ENCODE assay signal across 15 cellular contexts in genomic region chr7:111043533-111043932, GRCh38.
DNase-seq lines count a peak whose midpoint lies in the region; ATAC-seq lines count a peak whose summit lies in the region.
"Had no signal": no experiment of that assay in that cellular context is flagged by ENCODE, and none has a peak within 500 bp of the region (broad histone marks: within the 10 kb centered on the region; RNA-seq: fewer than 3 reads in every experiment).

No MANE protein-coding gene starts in this region.

- no peak overlapping the region for H3K4me3 Mint-ChIP-seq in stimulated activated naive B cell treated with anti-CD40 and anti-IgM and Interleukin-4, amounts not matched to agents 10 μg/mL and 1 μg/mL and 100 μg/mL, for 72 hours
- H3K4me3 Mint-ChIP-seq: activated CD8-positive, alpha-beta T cell treated with anti-CD3 and anti-CD28 coated beads for 36 hours had no signal

- no peak overlapping the region for H3K27ac Mint-ChIP-seq in stimulated activated naive B cell treated with anti-CD40 and anti-IgM and Interleukin-4, amounts not matched to agents 10 μg/mL and 1 μg/mL and 100 μg/mL, for 72 hours
- H3K27ac Mint-ChIP-seq: activated CD8-positive, alpha-beta T cell treated with anti-CD3 and anti-CD28 coated beads for 36 hours had no signal

- DNase-seq in DMS53 (lab: John Stamatoyannopoulos, UW) (peak; percentile 15), DMS53 treated with DMSO at 0.1 percent for 48 hours (lab: John Stamatoyannopoulos, UW; ENCODE audit: unreplicated experiment) (no peak), NCI-H2196 (lab: John Stamatoyannopoulos, UW; ENCODE audit: unreplicated experiment) (no peak), foreskin melanocyte (no peak)
- no peak for DNase-seq in stimulated activated naive B cell treated with anti-CD40 and anti-IgM and Interleukin-4, amounts not matched to agents 10 μg/mL and 1 μg/mL and 100 μg/mL, for 72 hours
- DNase-seq: activated CD8-positive, alpha-beta T cell treated with anti-CD3 and anti-CD28 coated beads for 36 hours; activated gamma-delta T cell; effector memory CD4-positive, alpha-beta T cell; mucosa of descending colon; NCI-H2081 treated with DMSO at 0.1 percent for 48 hours; ovary; thyroid gland had no signal

- no peaks in the 10 kb centered on the region for H3K9me3 Mint-ChIP-seq in stimulated activated naive B cell treated with anti-CD40 and anti-IgM and Interleukin-4, amounts not matched to agents 10 μg/mL and 1 μg/mL and 100 μg/mL, for 72 hours
- H3K9me3 Mint-ChIP-seq: activated CD8-positive, alpha-beta T cell treated with anti-CD3 and anti-CD28 coated beads for 36 hours had no signal

- no peaks in the 10 kb centered on the region for H3K27me3 Mint-ChIP-seq in stimulated activated naive B cell treated with anti-CD40 and anti-IgM and Interleukin-4, amounts not matched to agents 10 μg/mL and 1 μg/mL and 100 μg/mL, for 72 hours
- H3K27me3 Mint-ChIP-seq: activated CD8-positive, alpha-beta T cell treated with anti-CD3 and anti-CD28 coated beads for 36 hours had no signal

- peaks cover 6 to 11% of the 10 kb centered on the region in 2 donors for H3K4me1 Mint-ChIP-seq in stimulated activated naive B cell treated with anti-CD40 and anti-IgM and Interleukin-4, amounts not matched to agents 10 μg/mL and 1 μg/mL and 100 μg/mL, for 72 hours

- ATAC-seq in GM21786 (IDR thresholded peaks at IDR 0.05; ENCODE audit: unreplicated experiment) (peak; percentile 95), HG03175 (IDR thresholded peaks at IDR 0.05; ENCODE audit: unreplicated experiment) (peak; percentile 98), HG03280 (IDR thresholded peaks at IDR 0.05; ENCODE audit: unreplicated experiment) (no peak)
- ATAC-seq in stimulated activated naive B cell treated with anti-CD40 and anti-IgM and Interleukin-4, amounts not matched to agents 10 μg/mL and 1 μg/mL and 100 μg/mL, for 72 hours (replicated peaks) = peak; percentile 22 to 68
- ATAC-seq: activated CD8-positive, alpha-beta T cell treated with anti-CD3 and anti-CD28 coated beads for 36 hours; mucosa of descending colon had no signal

- H3K36me3 Mint-ChIP-seq in stimulated activated naive B cell treated with anti-CD40 and anti-IgM and Interleukin-4, amounts not matched to agents 10 μg/mL and 1 μg/mL and 100 μg/mL, for 72 hours = peaks cover 0 to 3% of the 10 kb centered on the region in 2 donors
